ENCODE assay signal across 2 cellular contexts in the genomic region with DNA sequence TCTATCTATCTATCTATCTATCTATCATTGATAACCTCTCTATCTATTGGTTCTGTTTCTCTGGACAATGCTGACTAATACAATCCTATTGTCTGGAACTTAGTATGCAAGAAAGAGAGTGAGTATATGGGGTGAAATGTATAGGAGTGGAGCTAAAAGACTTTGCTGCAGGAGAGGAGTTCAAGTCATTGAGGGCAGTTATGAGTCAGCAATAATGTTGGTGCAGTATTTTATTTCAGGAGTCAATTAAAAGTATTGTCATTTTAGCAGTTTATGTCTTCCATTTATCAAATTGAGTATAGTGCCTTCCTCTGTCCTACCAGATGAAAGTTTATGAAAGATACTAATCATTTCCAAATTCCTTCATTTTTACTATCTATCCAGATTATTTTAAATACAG.
TF ChIP-seq lines count a peak whose summit lies in the region.

No MANE protein-coding gene starts in this region.

TF ChIP-seq in A549, 52 proteins besides CTCF, POLR2A, EP300 and RAD21:
- TF ChIP-seq NFE2L2 (conservative IDR thresholded peaks at IDR 0.05; ENCODE audit: low read length) (peak; percentile 59), MAFK (IDR thresholded peaks at IDR 0.05; ENCODE audit: partially characterized antibody) (peak; percentile 72)
- TF ChIP-seq, protein P1, sequence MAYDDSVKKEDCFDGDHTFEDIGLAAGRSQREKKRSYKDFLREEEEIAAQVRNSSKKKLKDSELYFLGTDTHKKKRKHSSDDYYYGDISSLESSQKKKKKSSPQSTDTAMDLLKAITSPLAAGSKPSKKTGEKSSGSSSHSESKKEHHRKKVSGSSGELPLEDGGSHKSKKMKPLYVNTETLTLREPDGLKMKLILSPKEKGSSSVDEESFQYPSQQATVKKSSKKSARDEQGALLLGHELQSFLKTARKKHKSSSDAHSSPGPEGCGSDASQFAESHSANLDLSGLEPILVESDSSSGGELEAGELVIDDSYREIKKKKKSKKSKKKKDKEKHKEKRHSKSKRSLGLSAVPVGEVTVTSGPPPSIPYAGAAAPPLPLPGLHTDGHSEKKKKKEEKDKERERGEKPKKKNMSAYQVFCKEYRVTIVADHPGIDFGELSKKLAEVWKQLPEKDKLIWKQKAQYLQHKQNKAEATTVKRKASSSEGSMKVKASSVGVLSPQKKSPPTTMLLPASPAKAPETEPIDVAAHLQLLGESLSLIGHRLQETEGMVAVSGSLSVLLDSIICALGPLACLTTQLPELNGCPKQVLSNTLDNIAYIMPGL (CRISPR knock-in tag; IDR thresholded peaks at IDR 0.05; ENCODE audit: borderline replicate concordance) = no peak
TF ChIP-seq in A549: peak in this region for 2.

TF ChIP-seq in HCT116, 20 proteins besides CTCF, POLR2A, EP300 and RAD21:
- TF ChIP-seq FOSL1 (IDR thresholded peaks at IDR 0.05; ENCODE audit: low read depth) = no peak
- TF ChIP-seq, protein P2, sequence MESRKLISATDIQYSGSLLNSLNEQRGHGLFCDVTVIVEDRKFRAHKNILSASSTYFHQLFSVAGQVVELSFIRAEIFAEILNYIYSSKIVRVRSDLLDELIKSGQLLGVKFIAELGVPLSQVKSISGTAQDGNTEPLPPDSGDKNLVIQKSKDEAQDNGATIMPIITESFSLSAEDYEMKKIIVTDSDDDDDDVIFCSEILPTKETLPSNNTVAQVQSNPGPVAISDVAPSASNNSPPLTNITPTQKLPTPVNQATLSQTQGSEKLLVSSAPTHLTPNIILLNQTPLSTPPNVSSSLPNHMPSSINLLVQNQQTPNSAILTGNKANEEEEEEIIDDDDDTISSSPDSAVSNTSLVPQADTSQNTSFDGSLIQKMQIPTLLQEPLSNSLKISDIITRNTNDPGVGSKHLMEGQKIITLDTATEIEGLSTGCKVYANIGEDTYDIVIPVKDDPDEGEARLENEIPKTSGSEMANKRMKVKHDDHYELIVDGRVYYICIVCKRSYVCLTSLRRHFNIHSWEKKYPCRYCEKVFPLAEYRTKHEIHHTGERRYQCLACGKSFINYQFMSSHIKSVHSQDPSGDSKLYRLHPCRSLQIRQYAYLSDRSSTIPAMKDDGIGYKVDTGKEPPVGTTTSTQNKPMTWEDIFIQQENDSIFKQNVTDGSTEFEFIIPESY (IDR thresholded peaks at IDR 0.05; ENCODE audit: extremely low read depth, insufficient replicate concordance, low read length) = no peak
- TF ChIP-seq ZNF274 (IDR thresholded peaks at IDR 0.05; ENCODE audit: low read depth, low read length) = no peak
- TF ChIP-seq EGR1 (IDR thresholded peaks at IDR 0.05; ENCODE audit: low read depth) = no peak
- no peak for TF ChIP-seq EZH2phosphoT487 (IDR thresholded peaks at IDR 0.05; ENCODE audit: borderline replicate concordance)
- no peak for TF ChIP-seq SIN3A (IDR thresholded peaks at IDR 0.05; ENCODE audit: low read depth)
- no peak for TF ChIP-seq ZFX (IDR thresholded peaks at IDR 0.05)
- TF ChIP-seq, protein P3, sequence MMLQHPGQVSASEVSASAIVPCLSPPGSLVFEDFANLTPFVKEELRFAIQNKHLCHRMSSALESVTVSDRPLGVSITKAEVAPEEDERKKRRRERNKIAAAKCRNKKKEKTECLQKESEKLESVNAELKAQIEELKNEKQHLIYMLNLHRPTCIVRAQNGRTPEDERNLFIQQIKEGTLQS (IDR thresholded peaks at IDR 0.05) = no peak
- TF ChIP-seq ELF1 (IDR thresholded peaks at IDR 0.05; ENCODE audit: borderline replicate concordance, low read depth) = no peak
- TF ChIP-seq TCF7L2 (IDR thresholded peaks at IDR 0.05; ENCODE audit: borderline replicate concordance, extremely low read depth, insufficient read depth, insufficient read length) = no peak
- no peak for TF ChIP-seq EZH2 (IDR thresholded peaks at IDR 0.05)
- TF ChIP-seq, protein P4, sequence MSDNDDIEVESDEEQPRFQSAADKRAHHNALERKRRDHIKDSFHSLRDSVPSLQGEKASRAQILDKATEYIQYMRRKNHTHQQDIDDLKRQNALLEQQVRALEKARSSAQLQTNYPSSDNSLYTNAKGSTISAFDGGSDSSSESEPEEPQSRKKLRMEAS (IDR thresholded peaks at IDR 0.05) = no peak
- TF ChIP-seq CBX3 (IDR thresholded peaks at IDR 0.05; ENCODE audit: low read depth) = no peak
